22 cellular contexts compared by ENCODE assay signal in the genomic region with DNA sequence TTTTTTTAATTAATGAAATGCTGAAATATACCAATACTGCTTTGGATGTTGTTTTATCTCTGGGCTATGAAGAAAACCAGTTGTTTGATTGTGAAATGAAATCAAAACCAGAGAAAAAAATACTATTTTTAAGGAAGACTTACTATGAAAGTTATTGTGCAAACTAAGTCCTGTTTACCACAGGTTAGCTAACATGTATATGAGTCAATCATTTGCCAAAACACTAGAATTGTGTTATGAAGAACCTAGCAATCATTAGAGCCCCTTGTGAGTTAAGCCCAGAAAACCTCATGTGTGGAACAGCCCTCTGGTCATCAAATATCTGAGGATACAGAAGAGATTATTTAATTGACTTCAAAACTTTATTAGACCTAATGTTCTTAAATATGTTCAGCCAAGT.
DNase-seq lines count a peak whose midpoint lies in the region; ATAC-seq and TF ChIP-seq lines count a peak whose summit lies in the region.
"Had no signal": no experiment of that assay in that cellular context is flagged by ENCODE, and none has a peak within 500 bp of the region (broad histone marks: within the 10 kb centered on the region; RNA-seq: fewer than 3 reads in every experiment).

No MANE protein-coding gene starts in this region.

- no peaks in the 10 kb centered on the region for H4K20me1 ChIP-seq in mammary epithelial cell (ENCODE audit: insufficient read depth, low read length)

- H3K4me1 ChIP-seq in mammary epithelial cell (ENCODE audit: insufficient read depth, low read length) (no peaks in the 10 kb centered on the region), endodermal cell (ENCODE audit: control insufficient read depth, insufficient read depth, low read length) (no peaks in the 10 kb centered on the region), body of pancreas (peaks cover 9% of the 10 kb centered on the region)

- no peaks in the 10 kb centered on the region for H3K36me3 ChIP-seq in mammary epithelial cell (ENCODE audit: insufficient read depth, low read length)
- no peaks in the 10 kb centered on the region for H3K36me3 ChIP-seq in endodermal cell (ENCODE audit: control insufficient read depth, insufficient read depth, low read length)
- no peaks in the 10 kb centered on the region for H3K36me3 ChIP-seq in body of pancreas (replicated peaks in 1 of 2; ENCODE audit: insufficient read depth in 1 of 2, low read depth in 2 of 2)
- H3K36me3 ChIP-seq: MG63 had no signal

- no peak overlapping the region for H3K4me3 Mint-ChIP-seq in MCF 10A (ENCODE audit: unreplicated experiment)
- H3K4me3 Mint-ChIP-seq in endodermal cell: no peak overlapping the region
- H3K4me3 Mint-ChIP-seq in neural crest cell: peak overlapping the region; percentile 35
- H3K4me3 Mint-ChIP-seq in Calu3 (ENCODE audit: low read depth, unreplicated experiment): no peak overlapping the region

- dilution Hi-C loops in mammary epithelial cell (cut with HindIII; ENCODE audit: low sequenced_read_pairs): no loop called here

- H3K36me3 Mint-ChIP-seq in MCF 10A (ENCODE audit: insufficient read depth, unreplicated experiment): no peaks in the 10 kb centered on the region
- H3K36me3 Mint-ChIP-seq in endodermal cell (ENCODE audit: low read depth): no peaks in the 10 kb centered on the region
- H3K36me3 Mint-ChIP-seq in neural crest cell (ENCODE audit: low read depth): no peaks in the 10 kb centered on the region
- no peaks in the 10 kb centered on the region for H3K36me3 Mint-ChIP-seq in Calu3 (ENCODE audit: insufficient read depth, unreplicated experiment)

- DNase-seq in MCF 10A (ENCODE audit: unreplicated experiment) (peak; percentile 47), mammary epithelial cell (no peak), endodermal cell (no peak), neural crest cell (ENCODE audit: low read depth, low spot score) (no peak), Calu3 (no peak), NCI-H2029 treated with DMSO at 0.1 percent for 48 hours (lab: John Stamatoyannopoulos, UW) (no peak), body of pancreas (no peak)
- DNase-seq: AML-193, DMS53, EL, GF-D8, Karpas-422, MG63, NCI-H1417, NCI-H1694 treated with DMSO at 0.1 percent for 48 hours, NCI-H446, NCI-H526, PC-3, Right ventricle myocardium superior had no signal

- H3K27me3 ChIP-seq in mammary epithelial cell (ENCODE audit: insufficient read depth, low read length) (peaks cover 2% of the 10 kb centered on the region), endodermal cell (ENCODE audit: control insufficient read depth, insufficient read depth, low read length, poor library complexity, severe bottlenecking) (no peaks in the 10 kb centered on the region), body of pancreas (no peaks in the 10 kb centered on the region)
- H3K27me3 ChIP-seq: MG63 had no signal

- peaks cover 15% of the 10 kb centered on the region for H3K4me1 Mint-ChIP-seq in MCF 10A (ENCODE audit: insufficient read depth, unreplicated experiment)
- peaks cover 44% of the 10 kb centered on the region for H3K4me1 Mint-ChIP-seq in endodermal cell
- peaks cover 36% of the 10 kb centered on the region for H3K4me1 Mint-ChIP-seq in neural crest cell
- H3K4me1 Mint-ChIP-seq in Calu3 (ENCODE audit: low read depth, unreplicated experiment): no peaks in the 10 kb centered on the region

- H3K27ac Mint-ChIP-seq in MCF 10A (ENCODE audit: low read depth, unreplicated experiment) (peak overlapping the region; percentile 77), endodermal cell (no peak overlapping the region), neural crest cell (ENCODE audit: unreplicated experiment) (no peak overlapping the region), Calu3 (ENCODE audit: unreplicated experiment) (no peak overlapping the region)

- H3K4me3 ChIP-seq in mammary epithelial cell (replicated peaks in 1 of 3; ENCODE audit: insufficient read depth in 1 of 3, low read depth in 2 of 3, low read length in 3 of 3) (no peak overlapping the region), endodermal cell (ENCODE audit: low read length) (no peak overlapping the region), body of pancreas (no peak overlapping the region)
- H3K4me3 ChIP-seq: MG63 had no signal

- no peak overlapping the region for H3K4me2 ChIP-seq in mammary epithelial cell (ENCODE audit: insufficient read depth, low read depth, low read length)

- ATAC-seq in body of pancreas (no peak), HG03159 (IDR thresholded peaks at IDR 0.05; ENCODE audit: unreplicated experiment) (no peak)
- ATAC-seq: HCT116, PC-3 had no signal

- H3K9ac ChIP-seq in mammary epithelial cell (ENCODE audit: insufficient read depth, low read length): no peak overlapping the region
- no peak overlapping the region for H3K9ac ChIP-seq in endodermal cell (ENCODE audit: extremely low read depth, low read length, poor library complexity, severe bottlenecking)

- TF ChIP-seq CTCF in MCF 10A (IDR thresholded peaks at IDR 0.05; ENCODE audit: unreplicated experiment): no peak
- TF ChIP-seq CTCF in mammary epithelial cell (conservative IDR thresholded peaks at IDR 0.05 in 1 of 2, IDR thresholded peaks at IDR 0.05 in 1 of 2; ENCODE audit: extremely low read depth in 1 of 2, insufficient read depth in 1 of 2, low read depth in 1 of 2, low read length in 2 of 2): no peak
- TF ChIP-seq CTCF in endodermal cell (conservative IDR thresholded peaks at IDR 0.05): no peak
- TF ChIP-seq CTCF in neural crest cell (conservative IDR thresholded peaks at IDR 0.05): no peak
- no peak for TF ChIP-seq CTCF in Calu3 (IDR thresholded peaks at IDR 0.05; ENCODE audit: unreplicated experiment)
- TF ChIP-seq CTCF in body of pancreas (IDR thresholded peaks at IDR 0.05): no peak

- no peak overlapping the region for H2AFZ ChIP-seq in mammary epithelial cell (ENCODE audit: low read depth, low read length)

- no TSS peak for BruUV-seq in MCF 10A (replicated peaks; lab: Mats Ljungman, UMichigan)
- no TSS peak for BruUV-seq in mammary epithelial cell (replicated peaks; lab: Mats Ljungman, UMichigan)
- BruUV-seq in Calu3 (replicated peaks; lab: Mats Ljungman, UMichigan): no TSS peak

- no peaks in the 10 kb centered on the region for H3K9me3 ChIP-seq in mammary epithelial cell (replicated peaks; ENCODE audit: insufficient read depth, low read length)
- no peaks in the 10 kb centered on the region for H3K9me3 ChIP-seq in endodermal cell (ENCODE audit: control insufficient read depth, low read length)
- H3K9me3 ChIP-seq in body of pancreas: no peaks in the 10 kb centered on the region
- H3K9me3 ChIP-seq: MG63 had no signal

- CTCF ChIA-PET in MCF 10A (lab: Yijun Ruan, JAX) (interaction anchor here (0.7 to 2.0 kb wide), 3 partner anchors 17 to 272 kb away, joined by 3 to 7 read pairs (median 4); no protein-coding TSS in a partner anchor), mammary epithelial cell (lab: Charles Lee; ENCODE audit: low non-redundant PET) (no interaction called here), Calu3 (lab: Charles Lee) (interaction anchor here (0.6 to 1.1 kb wide), 2 partner anchors 293 to 715 kb away, joined by 3 read pairs; no protein-coding TSS in a partner anchor)

- H3K27me3 Mint-ChIP-seq in MCF 10A (ENCODE audit: insufficient read depth, unreplicated experiment) (no peaks in the 10 kb centered on the region), endodermal cell (ENCODE audit: insufficient read depth) (no peaks in the 10 kb centered on the region), neural crest cell (ENCODE audit: low read depth) (no peaks in the 10 kb centered on the region), Calu3 (ENCODE audit: unreplicated experiment) (no peaks in the 10 kb centered on the region)

- intact Hi-C loops in MCF 10A (cut with micrococcal nuclease) (no loop called here), mammary epithelial cell (cut with micrococcal nuclease) (no loop called here), Calu3 (cut with micrococcal nuclease; ENCODE audit: unreplicated experiment) (no loop called here), body of pancreas (cut with DNase I) (no loop called here)

- no peak for TF ChIP-seq POLR2A in body of pancreas (IDR thresholded peaks at IDR 0.05)

- in situ Hi-C loops in mammary epithelial cell (cut with MboI; ENCODE audit: low sequenced_read_pairs in 2 of 2): no loop called here

- H3K27ac ChIP-seq in mammary epithelial cell (ENCODE audit: insufficient read depth, low read depth, low read length): no peak overlapping the region
- H3K27ac ChIP-seq in endodermal cell (ENCODE audit: low read depth, low read length): peak overlapping the region; percentile 94
- H3K27ac ChIP-seq in body of pancreas: no peak overlapping the region
- H3K27ac ChIP-seq: C4-2B had no signal

- no peaks in the 10 kb centered on the region for H3K79me2 ChIP-seq in mammary epithelial cell (ENCODE audit: insufficient read depth, low read length)

- H3K9me3 Mint-ChIP-seq in MCF 10A (ENCODE audit: unreplicated experiment) (no peaks in the 10 kb centered on the region), endodermal cell (no peaks in the 10 kb centered on the region), neural crest cell (no peaks in the 10 kb centered on the region), Calu3 (ENCODE audit: low read depth, unreplicated experiment) (no peaks in the 10 kb centered on the region)

- POLR2A ChIA-PET in MCF 10A (lab: Yijun Ruan, JAX): no interaction called here
